ENCODE assay signal across 14 cellular contexts in the genomic region with DNA sequence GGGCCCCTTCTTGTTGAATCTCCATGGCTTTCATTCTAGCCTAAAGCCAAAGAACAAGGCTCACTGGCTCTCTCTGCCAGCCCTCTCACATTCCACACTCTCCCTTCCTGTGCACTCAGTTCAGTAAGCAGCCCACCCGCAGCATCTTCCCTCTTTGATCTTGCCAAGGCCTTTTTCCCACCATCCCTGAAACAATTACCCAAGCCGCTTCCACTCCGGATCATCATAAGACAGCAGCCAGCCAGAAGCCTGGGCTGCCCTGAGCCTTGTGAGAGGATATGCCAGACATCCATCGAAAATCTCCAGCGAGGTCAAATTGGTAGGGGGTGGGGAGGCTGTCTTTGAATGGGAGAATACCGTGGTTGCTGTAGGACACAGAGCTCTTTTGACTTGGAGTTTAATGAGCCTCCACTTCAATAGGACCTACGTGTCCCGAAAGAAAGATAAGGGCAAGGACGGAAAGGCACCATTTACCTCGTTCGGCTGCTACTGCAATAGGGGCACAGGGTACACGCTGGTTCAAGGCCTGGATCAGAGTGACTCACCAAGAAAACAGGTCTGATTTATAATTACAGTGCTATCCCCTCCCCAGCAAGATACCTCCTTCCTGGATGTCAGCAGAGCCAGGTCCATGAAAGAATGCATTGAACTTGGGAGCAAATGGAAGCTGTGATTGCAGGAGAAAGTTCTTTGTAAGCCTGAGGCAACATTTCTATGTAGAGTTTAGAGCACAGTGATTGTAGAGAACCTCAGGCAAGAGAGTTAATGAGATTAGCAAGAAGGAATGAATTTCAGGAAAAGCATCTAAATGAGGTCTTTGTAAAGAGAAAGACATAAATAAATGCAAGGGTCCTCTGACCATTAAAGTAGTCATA.
"Had no signal": no experiment of that assay in that cellular context is flagged by ENCODE, and none has a peak within 500 bp of the region (broad histone marks: within the 10 kb centered on the region; RNA-seq: fewer than 3 reads in every experiment).

No MANE protein-coding gene starts in this region.

- FAIRE-seq: endometrium had no signal

- H3K36me3 ChIP-seq: ascending aorta, right lobe of liver, WERI-Rb-1 had no signal

- H3K27ac ChIP-seq: ascending aorta, cardiac muscle cell, right lobe of liver, WERI-Rb-1 had no signal

- H3K27me3 ChIP-seq: ascending aorta, cardiac muscle cell, right lobe of liver had no signal

- H3K9me3 ChIP-seq: right lobe of liver had no signal

- H3K4me3 ChIP-seq: ascending aorta, cardiac muscle cell, right lobe of liver had no signal

- H3K4me1 ChIP-seq: ascending aorta, right lobe of liver had no signal

- ATAC-seq: activated CD8-positive, alpha-beta memory T cell treated with anti-CD3 and anti-CD28 coated beads, Interleukin-2, amount 10 ng/mL, durations not matched to agents 7 days and 5 days; activated naive CD8-positive, alpha-beta T cell treated with anti-CD3 and anti-CD28 coated beads, Interleukin-2, amount 50 U/mL, for 24 hours; esophagus mucosa; right lobe of liver; stimulated activated naive CD8-positive, alpha-beta T cell treated with anti-CD3 and anti-CD28 coated beads, Interleukin-15, amount 100 ng/mL, for 72 hours had no signal

- DNase-seq: activated CD4-positive, alpha-beta memory T cell treated with anti-CD3 and anti-CD28 coated beads for 36 hours; activated CD8-positive, alpha-beta memory T cell treated with anti-CD3 and anti-CD28 coated beads, Interleukin-2, amount 10 ng/mL, durations not matched to agents 7 days and 5 days; activated naive CD4-positive, alpha-beta T cell treated with anti-CD3 and anti-CD28 coated beads for 36 hours; activated naive CD8-positive, alpha-beta T cell treated with anti-CD3 and anti-CD28 coated beads, Interleukin-2, amount 50 U/mL, for 24 hours; activated T-cell treated with anti-CD3 and anti-CD28 coated beads, Interleukin-2, amount 50 U/mL, for 1 hour; glutamatergic neuron; right lobe of liver; stimulated activated CD4-positive, alpha-beta T cell treated with anti-CD3 and anti-CD28 coated beads, Interleukin-1b, Interleukin-23, amount 100 ng/mL, for 48 hours; stimulated activated naive CD8-positive, alpha-beta T cell treated with anti-CD3 and anti-CD28 coated beads, Interleukin-15, amount 100 ng/mL, for 72 hours; WERI-Rb-1 had no signal
